8 cellular contexts compared by ENCODE assay signal in genomic region chr20:45293041-45294002, GRCh38. TPM values are rescaled to one million over a fixed set of nuclear protein-coding genes. Genes with fewer than 3 reads are reported as not detected.
A peak's percentile ranks its signal among the peaks of the same experiment; 100 is the strongest.
DNase-seq lines count a peak whose midpoint lies in the region; ATAC-seq and TF ChIP-seq lines count a peak whose summit lies in the region.

No MANE protein-coding gene starts in this region.

- H3K36me3 ChIP-seq in KMS-11 (ENCODE audit: insufficient read depth) (no peaks in the 10 kb centered on the region), thoracic aorta (no peaks in the 10 kb centered on the region)

- DNase-seq in head of caudate nucleus, result peak; percentile 69 to 94 (median 86)
- peak; percentile 95 for DNase-seq in osteocyte (ENCODE audit: extremely low spot score, unreplicated experiment)
- peak; percentile 60 for DNase-seq in thoracic aorta (ENCODE audit: low spot score)

- H3K9me3 Mint-ChIP-seq in activated naive CD4-positive, alpha-beta T cell treated with anti-CD3 and anti-CD28 coated beads, Interleukin-2, amount 50 U/mL, for 24 hours, result no peaks in the 10 kb centered on the region
- no peaks in the 10 kb centered on the region for H3K9me3 Mint-ChIP-seq in osteocyte (ENCODE audit: unreplicated experiment)

- H2AFZ ChIP-seq in KMS-11 (ENCODE audit: low read depth), result peak overlapping the region; percentile 97

- H3K9ac ChIP-seq in KMS-11, result peak overlapping the region; percentile 91

- no peaks in the 10 kb centered on the region for H3K36me3 Mint-ChIP-seq in activated naive CD4-positive, alpha-beta T cell treated with anti-CD3 and anti-CD28 coated beads, Interleukin-2, amount 50 U/mL, for 24 hours
- no peaks in the 10 kb centered on the region for H3K36me3 Mint-ChIP-seq in osteocyte (ENCODE audit: unreplicated experiment)

- H3K4me1 ChIP-seq in KMS-11 (ENCODE audit: low read depth, poor library complexity, severe bottlenecking) (peaks cover 42% of the 10 kb centered on the region), thoracic aorta (ENCODE audit: control insufficient read depth in 1 of 2, low read depth in 2 of 2) (peaks cover 0 to 8% of the 10 kb centered on the region in 2 donors)

- intact Hi-C loops in head of caudate nucleus (cut with DNase I), result loop anchor here (10.0 kb wide), 1 partner anchor 289 kb away; no protein-coding TSS in a partner anchor

- no peak overlapping the region for H3K4me3 ChIP-seq in GM12875 (ENCODE audit: low read depth, low read length)
- no peak overlapping the region for H3K4me3 ChIP-seq in KMS-11 (IDR thresholded peaks at IDR 0.05; ENCODE audit: insufficient read depth, low read depth, low read length)
- H3K4me3 ChIP-seq in thoracic aorta, result peak overlapping the region; percentile 82

- no peaks in the 10 kb centered on the region for H3K9me3 ChIP-seq in thoracic aorta

- no peaks in the 10 kb centered on the region for H3K27me3 ChIP-seq in KMS-11 (ENCODE audit: insufficient read depth, low read depth)
- no peaks in the 10 kb centered on the region for H3K27me3 ChIP-seq in thoracic aorta (replicated peaks; ENCODE audit: insufficient read depth)

- H3K4me3 Mint-ChIP-seq in activated naive CD4-positive, alpha-beta T cell treated with anti-CD3 and anti-CD28 coated beads, Interleukin-2, amount 50 U/mL, for 24 hours, result peak overlapping the region; percentile 78
- peak overlapping the region; percentile 76 for H3K4me3 Mint-ChIP-seq in osteocyte (ENCODE audit: unreplicated experiment)

- peaks cover 8% of the 10 kb centered on the region for H3K4me1 Mint-ChIP-seq in activated naive CD4-positive, alpha-beta T cell treated with anti-CD3 and anti-CD28 coated beads, Interleukin-2, amount 50 U/mL, for 24 hours
- H3K4me1 Mint-ChIP-seq in osteocyte (ENCODE audit: unreplicated experiment), result peaks cover 7% of the 10 kb centered on the region

- no peak overlapping the region for H3K27ac Mint-ChIP-seq in activated naive CD4-positive, alpha-beta T cell treated with anti-CD3 and anti-CD28 coated beads, Interleukin-2, amount 50 U/mL, for 24 hours
- peak overlapping the region; percentile 31 for H3K27ac Mint-ChIP-seq in osteocyte (ENCODE audit: unreplicated experiment)

- peak; percentile 93 for TF ChIP-seq CTCF in GM12875 (IDR thresholded peaks at IDR 0.05; ENCODE audit: borderline replicate concordance, insufficient read depth, low read depth, low read length)
- peak; percentile 90 for TF ChIP-seq CTCF in KMS-11 (conservative IDR thresholded peaks at IDR 0.05; ENCODE audit: low read depth, low read length)
- TF ChIP-seq CTCF in osteocyte (IDR thresholded peaks at IDR 0.05), result peak; percentile 95
- TF ChIP-seq CTCF in thoracic aorta (IDR thresholded peaks at IDR 0.05), result peak; percentile 93

- no peaks in the 10 kb centered on the region for H3K79me2 ChIP-seq in KMS-11 (ENCODE audit: insufficient read depth, low read depth)

- peak overlapping the region; percentile 63 for H3K4me2 ChIP-seq in KMS-11

- H3K27me3 Mint-ChIP-seq in activated naive CD4-positive, alpha-beta T cell treated with anti-CD3 and anti-CD28 coated beads, Interleukin-2, amount 50 U/mL, for 24 hours, result peaks cover 23% of the 10 kb centered on the region
- peaks cover 10% of the 10 kb centered on the region for H3K27me3 Mint-ChIP-seq in osteocyte (ENCODE audit: unreplicated experiment)

- no peaks in the 10 kb centered on the region for H4K20me1 ChIP-seq in KMS-11 (ENCODE audit: insufficient read depth)

- ATAC-seq in SK-N-SH treated with all-trans-retinoic acid at 6 μM for 48 hours (peak; percentile 90), thoracic aorta (ENCODE audit: insufficient number of reproducible peaks, low FRiP score, low read depth) (no peak), GM19324 (IDR thresholded peaks at IDR 0.05; ENCODE audit: low FRiP score, unreplicated experiment) (no peak)

- H3K27ac ChIP-seq in KMS-11 (peak overlapping the region; percentile 83), thoracic aorta (no peak overlapping the region)

TF ChIP-seq in SK-N-SH treated with all-trans-retinoic acid at 6 μM for 48 hours, 23 proteins besides CTCF, POLR2A, EP300 and RAD21:
- TF ChIP-seq OSR1 (CRISPR knock-in tag; IDR thresholded peaks at IDR 0.05) (no peak), PATZ1 (CRISPR knock-in tag; IDR thresholded peaks at IDR 0.05; ENCODE audit: borderline replicate concordance) (no peak), ESRRG (CRISPR knock-in tag; IDR thresholded peaks at IDR 0.05) (no peak), TCF4 (CRISPR knock-in tag; IDR thresholded peaks at IDR 0.05; ENCODE audit: borderline replicate concordance) (no peak), ZC3H10 (CRISPR knock-in tag; IDR thresholded peaks at IDR 0.05) (no peak), TSHZ2 (CRISPR knock-in tag; IDR thresholded peaks at IDR 0.05) (no peak), CSRNP3 (CRISPR knock-in tag; IDR thresholded peaks at IDR 0.05) (no peak), ZFP3 (CRISPR knock-in tag; IDR thresholded peaks at IDR 0.05) (no peak), ZNF70 (CRISPR knock-in tag; IDR thresholded peaks at IDR 0.05) (no peak), BACH2 (CRISPR knock-in tag; IDR thresholded peaks at IDR 0.05; ENCODE audit: borderline replicate concordance) (no peak), PPARA (CRISPR knock-in tag; IDR thresholded peaks at IDR 0.05; ENCODE audit: borderline replicate concordance) (no peak), RARB (CRISPR knock-in tag; IDR thresholded peaks at IDR 0.05) (no peak), POU6F1 (CRISPR knock-in tag; IDR thresholded peaks at IDR 0.05; ENCODE audit: borderline replicate concordance, low read depth) (no peak)

RNA-seq across cellular contexts. Expression of gene RBPJL, which starts 13.3 kb away (rescaled TPM):
- total RNA-seq in osteocyte, result not detected in 2 replicates
- total RNA-seq in thoracic aorta, result not detected

RNA-seq across cellular contexts. Expression of gene MATN4, which starts 14.8 kb away (rescaled TPM):
- not detected in 2 replicates for total RNA-seq in osteocyte
- under 1 TPM in 1 of 2 donors, not detected in 1; 0.27 TPM for total RNA-seq in thoracic aorta

RNA-seq across cellular contexts. Expression of gene SLPI, which starts 39.0 kb away (rescaled TPM):
- total RNA-seq in osteocyte (not detected in 2 replicates), thoracic aorta (10 to 100 TPM; 44.3 to 56.0 TPM)

RNA-seq across cellular contexts. Expression of gene SDC4, which starts 54.9 kb away (rescaled TPM):
- total RNA-seq in osteocyte (31.5 and 32.3 TPM in 2 replicates), thoracic aorta (100 to 1,000 TPM in 1 of 2 donors, 10 to 100 TPM in 1; 93.5 to 108 TPM)

Comparison
In these comparisons a context has a peak if more than half of its experiments do, and no peak if none do; other contexts are left out.
1. RNA of gene SLPI, which starts 39.0 kb away (total RNA-seq): 44.3 to 56.0 TPM in thoracic aorta; not detected in osteocyte; every median in the first group is over 10 times any median in the second.
2. Peak in every context shown above with its lines, with median percentiles within 50 percentile points of each other: CTCF ChIP-seq and DNase-seq.